10 cellular contexts compared by ENCODE assay signal in genomic region chr11:100709233-100709999, GRCh38. TPM values are rescaled to one million over a fixed set of nuclear protein-coding genes. Genes with fewer than 3 reads are reported as not detected.
A peak's percentile ranks its signal among the peaks of the same experiment; 100 is the strongest.
DNase-seq lines count a peak whose midpoint lies in the region; ATAC-seq and TF ChIP-seq lines count a peak whose summit lies in the region.
"Had no signal": no experiment of that assay in that cellular context is flagged by ENCODE, and none has a peak within 500 bp of the region (broad histone marks: within the 10 kb centered on the region; RNA-seq: fewer than 3 reads in every experiment).

No MANE protein-coding gene starts in this region.

- H3K27me3 Mint-ChIP-seq in activated T-cell treated with anti-CD3 and anti-CD28 coated beads, Interleukin-2, amount 50 U/mL, for 72 hours (ENCODE audit: low read depth), result no peaks in the 10 kb centered on the region
- H3K27me3 Mint-ChIP-seq: activated naive CD8-positive, alpha-beta T cell treated with anti-CD3 and anti-CD28 coated beads, Interleukin-2, amount 50 U/mL, for 24 hours; type B pancreatic cell had no signal

- intact Hi-C loops in HCT116 (cut with micrococcal nuclease), result no loop called here

- peaks cover 1 to 2% of the 10 kb centered on the region in 2 donors for H3K9me3 Mint-ChIP-seq in activated T-cell treated with anti-CD3 and anti-CD28 coated beads, Interleukin-2, amount 50 U/mL, for 72 hours
- H3K9me3 Mint-ChIP-seq: activated naive CD8-positive, alpha-beta T cell treated with anti-CD3 and anti-CD28 coated beads, Interleukin-2, amount 50 U/mL, for 24 hours; type B pancreatic cell had no signal

- no peaks in the 10 kb centered on the region for H3K36me3 Mint-ChIP-seq in activated T-cell treated with anti-CD3 and anti-CD28 coated beads, Interleukin-2, amount 50 U/mL, for 72 hours (ENCODE audit: insufficient read depth in 2 of 2)

- no peaks in the 10 kb centered on the region for H3K4me1 Mint-ChIP-seq in activated T-cell treated with anti-CD3 and anti-CD28 coated beads, Interleukin-2, amount 50 U/mL, for 72 hours (ENCODE audit: low read depth)

- peak; percentile 26 for DNase-seq in HCT116 (ENCODE audit: low read depth, low spot score)
- DNase-seq in M059J (ENCODE audit: low read depth), result peak; percentile 70
- DNase-seq in myocyte (ENCODE audit: low read depth), result peak; percentile 43
- DNase-seq in NCI-H1436 treated with DMSO at 0.1 percent for 48 hours (lab: John Stamatoyannopoulos, UW), result no peak
- DNase-seq in NCI-H128 (lab: John Stamatoyannopoulos, UW; ENCODE audit: unreplicated experiment), result no peak
- no peak for DNase-seq in activated T-cell treated with anti-CD3 and anti-CD28 coated beads, Interleukin-2, amount 50 U/mL, for 72 hours
- no peak for DNase-seq in T-helper 2 cell
- DNase-seq: activated naive CD8-positive, alpha-beta T cell treated with anti-CD3 and anti-CD28 coated beads, Interleukin-2, amount 50 U/mL, for 24 hours had no signal

- TF ChIP-seq CTCF in HCT116 (IDR thresholded peaks at IDR 0.05 in 2 of 3, conservative IDR thresholded peaks at IDR 0.05 in 1 of 3; ENCODE audit: borderline replicate concordance in 1 of 3, insufficient read depth in 1 of 3, low read depth in 2 of 3, low read length in 2 of 3), result no peak

- TF ChIP-seq RAD21 in HCT116 (IDR thresholded peaks at IDR 0.05; ENCODE audit: low read depth), result no peak

- no peaks in the 10 kb centered on the region for H3K27me3 ChIP-seq in HCT116 (ENCODE audit: insufficient read depth, low read length)

- H3K4me3 ChIP-seq in HCT116 (replicated peaks in 1 of 2; ENCODE audit: low read depth in 1 of 2, low read length in 2 of 2), result no peak overlapping the region

- POLR2A ChIA-PET in HCT116 (lab: Charles Lee), result no interaction called here

- H3K4me3 Mint-ChIP-seq in activated T-cell treated with anti-CD3 and anti-CD28 coated beads, Interleukin-2, amount 50 U/mL, for 72 hours, result no peak overlapping the region
- H3K4me3 Mint-ChIP-seq: activated naive CD8-positive, alpha-beta T cell treated with anti-CD3 and anti-CD28 coated beads, Interleukin-2, amount 50 U/mL, for 24 hours; type B pancreatic cell had no signal

- peaks cover 7 to 31% of the 10 kb centered on the region in 2 experiments; a peak in 3 of 4 replicates for H3K4me1 ChIP-seq in HCT116 (ENCODE audit: control insufficient read depth in 1 of 2, insufficient read depth in 2 of 2, low read length in 2 of 2)

- H3K27ac Mint-ChIP-seq in activated T-cell treated with anti-CD3 and anti-CD28 coated beads, Interleukin-2, amount 50 U/mL, for 72 hours, result no peak overlapping the region
- H3K27ac Mint-ChIP-seq: activated naive CD8-positive, alpha-beta T cell treated with anti-CD3 and anti-CD28 coated beads, Interleukin-2, amount 50 U/mL, for 24 hours; type B pancreatic cell had no signal

- H3K4me2 ChIP-seq in HCT116 (ENCODE audit: low read length), result peak overlapping the region; percentile 46

- H3K9ac ChIP-seq in HCT116 (ENCODE audit: low read length), result no peak overlapping the region

- no peak overlapping the region for H2AFZ ChIP-seq in HCT116 (ENCODE audit: low read depth, low read length, poor library complexity, severe bottlenecking)

- no peaks in the 10 kb centered on the region for H3K36me3 ChIP-seq in HCT116 (ENCODE audit: control insufficient read depth in 1 of 2, insufficient read depth in 2 of 2, low read length in 2 of 2)

- H3K9me2 ChIP-seq in HCT116 (ENCODE audit: insufficient read depth), result no peaks in the 10 kb centered on the region

- CTCF ChIA-PET in HCT116 (lab: Charles Lee), result interaction anchor here (0.8 kb wide), 1 partner anchor 22 kb away, joined by 3 read pairs; no protein-coding TSS in a partner anchor

- no peak for TF ChIP-seq POLR2A in HCT116 (IDR thresholded peaks at IDR 0.05; ENCODE audit: borderline replicate concordance, extremely low read depth, insufficient read depth, insufficient read length)

- BruUV-seq in HCT116 (replicated peaks; lab: Mats Ljungman, UMichigan), result no TSS peak

- peak; percentile 65 for ATAC-seq in GM18520 (IDR thresholded peaks at IDR 0.05; ENCODE audit: unreplicated experiment)
- peak; percentile 72; the same call in 1 of the 2 replicates for ATAC-seq in HCT116
- no peak for ATAC-seq in activated T-cell treated with anti-CD3 and anti-CD28 coated beads, Interleukin-2, amount 50 U/mL, for 72 hours (replicated peaks in 1 of 2)
- ATAC-seq: activated naive CD8-positive, alpha-beta T cell treated with anti-CD3 and anti-CD28 coated beads, Interleukin-2, amount 50 U/mL, for 24 hours had no signal

- peaks cover 58% of the 10 kb centered on the region for H3K79me2 ChIP-seq in HCT116 (ENCODE audit: insufficient read depth, low read length)

- no peaks in the 10 kb centered on the region for H4K20me1 ChIP-seq in HCT116 (ENCODE audit: insufficient read depth)

- no peaks in the 10 kb centered on the region for H3K9me3 ChIP-seq in HCT116 (ENCODE audit: control insufficient read depth in 1 of 2, insufficient read depth in 1 of 2, low read depth in 1 of 2, low read length in 2 of 2)

- RAD21 ChIA-PET in HCT116 (lab: Charles Lee; ENCODE audit: low non-redundant PET in 1 of 2, low total read pairs in 2 of 2, uncharacterized antibody in 2 of 2, unreplicated experiment in 2 of 2), result no interaction called here

- no peak overlapping the region for H3K27ac ChIP-seq in HCT116 (ENCODE audit: low read depth, low read length)

TF ChIP-seq in HCT116, 20 proteins besides CTCF, POLR2A, EP300 and RAD21 (continues in another document):
- TF ChIP-seq EZH2phosphoT487 (IDR thresholded peaks at IDR 0.05; ENCODE audit: borderline replicate concordance), result no peak
- TF ChIP-seq ELF1 (IDR thresholded peaks at IDR 0.05; ENCODE audit: borderline replicate concordance, low read depth), result no peak
- no peak for TF ChIP-seq ZFX (IDR thresholded peaks at IDR 0.05)
- no peak for TF ChIP-seq EGR1 (IDR thresholded peaks at IDR 0.05; ENCODE audit: low read depth)
- peak; percentile 52 for TF ChIP-seq SP1 (IDR thresholded peaks at IDR 0.05; ENCODE audit: low read depth)
- peak; percentile 68 for TF ChIP-seq JUND (IDR thresholded peaks at IDR 0.05)
- no peak for TF ChIP-seq POLR2AphosphoS5 (IDR thresholded peaks at IDR 0.05; ENCODE audit: low read depth, low read length)
- TF ChIP-seq, protein P1, sequence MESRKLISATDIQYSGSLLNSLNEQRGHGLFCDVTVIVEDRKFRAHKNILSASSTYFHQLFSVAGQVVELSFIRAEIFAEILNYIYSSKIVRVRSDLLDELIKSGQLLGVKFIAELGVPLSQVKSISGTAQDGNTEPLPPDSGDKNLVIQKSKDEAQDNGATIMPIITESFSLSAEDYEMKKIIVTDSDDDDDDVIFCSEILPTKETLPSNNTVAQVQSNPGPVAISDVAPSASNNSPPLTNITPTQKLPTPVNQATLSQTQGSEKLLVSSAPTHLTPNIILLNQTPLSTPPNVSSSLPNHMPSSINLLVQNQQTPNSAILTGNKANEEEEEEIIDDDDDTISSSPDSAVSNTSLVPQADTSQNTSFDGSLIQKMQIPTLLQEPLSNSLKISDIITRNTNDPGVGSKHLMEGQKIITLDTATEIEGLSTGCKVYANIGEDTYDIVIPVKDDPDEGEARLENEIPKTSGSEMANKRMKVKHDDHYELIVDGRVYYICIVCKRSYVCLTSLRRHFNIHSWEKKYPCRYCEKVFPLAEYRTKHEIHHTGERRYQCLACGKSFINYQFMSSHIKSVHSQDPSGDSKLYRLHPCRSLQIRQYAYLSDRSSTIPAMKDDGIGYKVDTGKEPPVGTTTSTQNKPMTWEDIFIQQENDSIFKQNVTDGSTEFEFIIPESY (IDR thresholded peaks at IDR 0.05; ENCODE audit: extremely low read depth, insufficient replicate concordance, low read length), result no peak
- peak; percentile 25; the same call in 1 of the 2 replicates for TF ChIP-seq SIN3A (IDR thresholded peaks at IDR 0.05; ENCODE audit: low read depth)
- TF ChIP-seq CBX3 (IDR thresholded peaks at IDR 0.05; ENCODE audit: low read depth), result 0 out of 2 replicates have a peak, but pooled peaks have one; percentile 26
- no peak for TF ChIP-seq YY1 (IDR thresholded peaks at IDR 0.05; ENCODE audit: extremely low read depth, insufficient replicate concordance, low read depth, low read length)
- TF ChIP-seq, protein P2, sequence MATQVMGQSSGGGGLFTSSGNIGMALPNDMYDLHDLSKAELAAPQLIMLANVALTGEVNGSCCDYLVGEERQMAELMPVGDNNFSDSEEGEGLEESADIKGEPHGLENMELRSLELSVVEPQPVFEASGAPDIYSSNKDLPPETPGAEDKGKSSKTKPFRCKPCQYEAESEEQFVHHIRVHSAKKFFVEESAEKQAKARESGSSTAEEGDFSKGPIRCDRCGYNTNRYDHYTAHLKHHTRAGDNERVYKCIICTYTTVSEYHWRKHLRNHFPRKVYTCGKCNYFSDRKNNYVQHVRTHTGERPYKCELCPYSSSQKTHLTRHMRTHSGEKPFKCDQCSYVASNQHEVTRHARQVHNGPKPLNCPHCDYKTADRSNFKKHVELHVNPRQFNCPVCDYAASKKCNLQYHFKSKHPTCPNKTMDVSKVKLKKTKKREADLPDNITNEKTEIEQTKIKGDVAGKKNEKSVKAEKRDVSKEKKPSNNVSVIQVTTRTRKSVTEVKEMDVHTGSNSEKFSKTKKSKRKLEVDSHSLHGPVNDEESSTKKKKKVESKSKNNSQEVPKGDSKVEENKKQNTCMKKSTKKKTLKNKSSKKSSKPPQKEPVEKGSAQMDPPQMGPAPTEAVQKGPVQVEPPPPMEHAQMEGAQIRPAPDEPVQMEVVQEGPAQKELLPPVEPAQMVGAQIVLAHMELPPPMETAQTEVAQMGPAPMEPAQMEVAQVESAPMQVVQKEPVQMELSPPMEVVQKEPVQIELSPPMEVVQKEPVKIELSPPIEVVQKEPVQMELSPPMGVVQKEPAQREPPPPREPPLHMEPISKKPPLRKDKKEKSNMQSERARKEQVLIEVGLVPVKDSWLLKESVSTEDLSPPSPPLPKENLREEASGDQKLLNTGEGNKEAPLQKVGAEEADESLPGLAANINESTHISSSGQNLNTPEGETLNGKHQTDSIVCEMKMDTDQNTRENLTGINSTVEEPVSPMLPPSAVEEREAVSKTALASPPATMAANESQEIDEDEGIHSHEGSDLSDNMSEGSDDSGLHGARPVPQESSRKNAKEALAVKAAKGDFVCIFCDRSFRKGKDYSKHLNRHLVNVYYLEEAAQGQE (IDR thresholded peaks at IDR 0.05; ENCODE audit: low read depth), result no peak
- TF ChIP-seq, protein P3, sequence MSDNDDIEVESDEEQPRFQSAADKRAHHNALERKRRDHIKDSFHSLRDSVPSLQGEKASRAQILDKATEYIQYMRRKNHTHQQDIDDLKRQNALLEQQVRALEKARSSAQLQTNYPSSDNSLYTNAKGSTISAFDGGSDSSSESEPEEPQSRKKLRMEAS (IDR thresholded peaks at IDR 0.05), result no peak
- peak; percentile 55 for TF ChIP-seq FOSL1 (IDR thresholded peaks at IDR 0.05; ENCODE audit: low read depth)
- no peak for TF ChIP-seq CEBPB (IDR thresholded peaks at IDR 0.05; ENCODE audit: low read depth)

RNA-seq across cellular contexts. Expression of gene ARHGAP42, which starts 22.3 kb away (rescaled TPM):
- total RNA-seq in HCT116 (2021; ENCODE audit: unreplicated experiment), result 12.3 TPM
- 3.8 and 5.3 TPM in 2 replicates for polyA plus RNA-seq in HCT116 (2012)
- total RNA-seq in M059J (2014; rRNA removed; shearing (Covaris generic)), result 5.9 and 7.0 TPM in 2 replicates
- 21.2 and 26.2 TPM in 2 replicates for total RNA-seq in myocyte
- 4.6 TPM for polyA plus RNA-seq in myocyte (2012)
- total RNA-seq in activated T-cell treated with anti-CD3 and anti-CD28 coated beads, Interleukin-2, amount 50 U/mL, for 72 hours, result under 1 TPM in 1 of 2 donors, not detected in 1; 0.28 TPM

Comparison
In these comparisons a context has a peak if more than half of its experiments do, and no peak if none do; other contexts are left out.
1. ATAC-seq: peak in GM18520 (single experiment) and HCT116 (single experiment); none in activated T-cell treated with anti-CD3 and anti-CD28 coated beads, Interleukin-2, amount 50 U/mL, for 72 hours (0 of 2).
2. DNase-seq: peak in HCT116 (single experiment), M059J (single experiment) and myocyte (single experiment); none in NCI-H1436 treated with DMSO at 0.1 percent for 48 hours (single experiment), NCI-H128 (single experiment), activated T-cell treated with anti-CD3 and anti-CD28 coated beads, Interleukin-2, amount 50 U/mL, for 72 hours (0 of 2) and T-helper 2 cell (0 of 5).